In genomic region chrX:53223068-53223693, GRCh38 we compare ENCODE assay signal across 8 cellular contexts. TPM values are rescaled to one million over a fixed set of nuclear protein-coding genes. Genes with fewer than 3 reads are reported as not detected.
DNase-seq lines count a peak whose midpoint lies in the region; ATAC-seq and TF ChIP-seq lines count a peak whose summit lies in the region.

No MANE protein-coding gene starts in this region.

- no peaks in the 10 kb centered on the region for H3K9me3 Mint-ChIP-seq in CD4-positive, alpha-beta T cell
- H3K9me3 Mint-ChIP-seq in nephron progenitor cell: peaks cover 47% of the 10 kb centered on the region

- H3K4me1 ChIP-seq in Loucy (ENCODE audit: insufficient read depth, low read length, poor library complexity, severe bottlenecking) (peaks cover 21% of the 10 kb centered on the region), ectodermal cell (ENCODE audit: control insufficient read depth, insufficient read depth, low read length) (peaks cover 10% of the 10 kb centered on the region)

- H3K4me3 ChIP-seq in Loucy (ENCODE audit: low read length, poor library complexity, severe bottlenecking) (peak overlapping the region; percentile 79), ectodermal cell (ENCODE audit: insufficient read depth, low read depth, low read length) (peak overlapping the region; percentile 82)

- peaks cover 57% of the 10 kb centered on the region for H3K36me3 Mint-ChIP-seq in CD4-positive, alpha-beta T cell (ENCODE audit: low read depth)
- H3K36me3 Mint-ChIP-seq in nephron progenitor cell (ENCODE audit: low read depth): peaks cover 22% of the 10 kb centered on the region

- CTCF ChIA-PET in CD4-positive, alpha-beta T cell (lab: Charles Lee): interaction anchor here (0.7 kb wide), 1 partner anchor 12 kb away, joined by 3 read pairs; no protein-coding TSS in a partner anchor

- intact Hi-C loops in CD4-positive, alpha-beta T cell (cut with DNase I, micrococcal nuclease): loop anchor here in 1 of 2 experiments (2.0 to 10.0 kb wide), 3 partner anchors 22 to 822 kb away; partner anchors contain the start of genes PHF8 and TSPYL2

- peaks cover 38% of the 10 kb centered on the region for H4K20me1 ChIP-seq in Loucy (ENCODE audit: insufficient read depth, low read length, poor library complexity, severe bottlenecking)

- no peaks in the 10 kb centered on the region for H3K9me2 ChIP-seq in Loucy (replicated peaks; ENCODE audit: low read depth, low read length)

- peak overlapping the region; percentile 91 for H3K27ac ChIP-seq in CD4-positive, alpha-beta T cell (ENCODE audit: low read depth, low read length)
- no peak overlapping the region for H3K27ac ChIP-seq in ectodermal cell (ENCODE audit: insufficient read depth, low read depth, low read length, poor library complexity, severe bottlenecking)

- H3K79me2 ChIP-seq in Loucy (ENCODE audit: insufficient read depth, low read length): peaks cover 71% of the 10 kb centered on the region

- H3K9ac ChIP-seq in Loucy (ENCODE audit: low read depth, low read length, poor library complexity, severe bottlenecking): peak overlapping the region; percentile 98

- peak overlapping the region; percentile 100 for H3K4me3 Mint-ChIP-seq in CD4-positive, alpha-beta T cell
- peak overlapping the region; percentile 97 for H3K4me3 Mint-ChIP-seq in nephron progenitor cell

- no peaks in the 10 kb centered on the region for H3K27me3 Mint-ChIP-seq in CD4-positive, alpha-beta T cell
- H3K27me3 Mint-ChIP-seq in nephron progenitor cell (ENCODE audit: low read depth, poor library complexity): peaks cover 7% of the 10 kb centered on the region

- ATAC-seq in CD4-positive, alpha-beta T cell (ENCODE audit: poor library complexity): no peak
- no peak for ATAC-seq in HG03097 (IDR thresholded peaks at IDR 0.05; ENCODE audit: low FRiP score, unreplicated experiment)

- POLR2A ChIA-PET in CD4-positive, alpha-beta T cell (lab: Charles Lee): interaction anchor here (1.0 kb wide), 1 partner anchor 151 kb away, joined by 3 read pairs; no protein-coding TSS in a partner anchor

- H3K4me2 ChIP-seq in Loucy (ENCODE audit: low read depth, low read length, poor library complexity, severe bottlenecking): peak overlapping the region; percentile 98

- H3K27me3 ChIP-seq in CD4-positive, alpha-beta T cell (ENCODE audit: control insufficient read depth, insufficient read depth, low read length): no peaks in the 10 kb centered on the region
- H3K27me3 ChIP-seq in Loucy (ENCODE audit: insufficient read depth, low read length, poor library complexity, severe bottlenecking): peaks cover 4% of the 10 kb centered on the region
- H3K27me3 ChIP-seq in ectodermal cell (ENCODE audit: control insufficient read depth, insufficient read depth, low read length, poor library complexity, severe bottlenecking): no peaks in the 10 kb centered on the region

- H3K36me3 ChIP-seq in Loucy (ENCODE audit: insufficient read depth, low read length): peaks cover 24% of the 10 kb centered on the region; the same call in 1 of the 2 replicates
- peaks cover 7% of the 10 kb centered on the region for H3K36me3 ChIP-seq in ectodermal cell (ENCODE audit: control insufficient read depth, insufficient read depth, low read length)

- in situ Hi-C loops in ACHN (cut with HindIII; ENCODE audit: low pct_ligation_motif_present, low pct_unique_long_range_greater_than_20kb, low sequenced_read_pairs): no loop called here

- peak overlapping the region; percentile 95 for H3K27ac Mint-ChIP-seq in CD4-positive, alpha-beta T cell
- peak overlapping the region; percentile 100 for H3K27ac Mint-ChIP-seq in nephron progenitor cell

- H3F3A ChIP-seq in Loucy (ENCODE audit: low read depth): no peaks in the 10 kb centered on the region

- peaks cover 38% of the 10 kb centered on the region for H3K4me1 Mint-ChIP-seq in CD4-positive, alpha-beta T cell (ENCODE audit: low read depth)
- peaks cover 25% of the 10 kb centered on the region for H3K4me1 Mint-ChIP-seq in nephron progenitor cell

- no peak overlapping the region for H2AFZ ChIP-seq in Loucy (ENCODE audit: low read length)

- no peaks in the 10 kb centered on the region for H3K9me3 ChIP-seq in CD4-positive, alpha-beta T cell (ENCODE audit: control insufficient read depth, low read length)
- H3K9me3 ChIP-seq in Loucy (ENCODE audit: insufficient read depth, low read depth, low read length) (no peaks in the 10 kb centered on the region), ectodermal cell (ENCODE audit: control insufficient read depth, low read length) (no peaks in the 10 kb centered on the region)

- TF ChIP-seq CTCF in CD4-positive, alpha-beta T cell (IDR thresholded peaks at IDR 0.05): no peak
- TF ChIP-seq CTCF in Loucy (conservative IDR thresholded peaks at IDR 0.05; ENCODE audit: low read length) (0 out of 2 replicates have a peak, but pooled peaks have one; percentile 16), nephron progenitor cell (IDR thresholded peaks at IDR 0.05) (no peak)

- WGBS in ectodermal cell, 2 experiments: 62 to 68% methylated on average over 2 of the region's 2 CpGs

- DNase-seq in CD4-positive, alpha-beta T cell: no peak
- no peak for DNase-seq in nephron progenitor cell
- no peak for DNase-seq in OCI-M2 (lab: John Stamatoyannopoulos, UW; ENCODE audit: unreplicated experiment)
- DNase-seq in stimulated activated CD8-positive, alpha-beta memory T cell treated with anti-CD3 and anti-CD28 coated beads, Interleukin-4, amount 100 ng/mL, for 48 hours: no peak
- DNase-seq in ACHN: no peak

RNA-seq across cellular contexts. Expression of gene KDM5C, which starts 1.8 kb away (rescaled TPM):
- total RNA-seq in CD4-positive, alpha-beta T cell: 100 to 1,000 TPM; 236 to 237 TPM
- polyA plus RNA-seq in ectodermal cell (2013, experiment 1 of 4): 77.5 TPM
- polyA plus RNA-seq in ectodermal cell (2013, experiment 2 of 4): 77.4 TPM
- polyA plus RNA-seq in ectodermal cell (2013, experiment 3 of 4): 54.0 TPM
- polyA plus RNA-seq in ectodermal cell (2013, experiment 4 of 4): 59.3 TPM

RNA-seq across cellular contexts. Expression of gene IQSEC2, which starts 58.2 kb away (rescaled TPM):
- total RNA-seq in CD4-positive, alpha-beta T cell: 1 to 10 TPM in 1 of 2 experiments, under 1 TPM in 1; 0.85 to 2.2 TPM
- 13.9 TPM for polyA plus RNA-seq in ectodermal cell (2013, experiment 1 of 4)
- polyA plus RNA-seq in ectodermal cell (2013, experiment 2 of 4): 12.3 TPM
- 12.3 TPM for polyA plus RNA-seq in ectodermal cell (2013, experiment 3 of 4)
- polyA plus RNA-seq in ectodermal cell (2013, experiment 4 of 4): 16.2 TPM
